Comparison of ENCODE assay signal across 8 cellular contexts in the genomic region with DNA sequence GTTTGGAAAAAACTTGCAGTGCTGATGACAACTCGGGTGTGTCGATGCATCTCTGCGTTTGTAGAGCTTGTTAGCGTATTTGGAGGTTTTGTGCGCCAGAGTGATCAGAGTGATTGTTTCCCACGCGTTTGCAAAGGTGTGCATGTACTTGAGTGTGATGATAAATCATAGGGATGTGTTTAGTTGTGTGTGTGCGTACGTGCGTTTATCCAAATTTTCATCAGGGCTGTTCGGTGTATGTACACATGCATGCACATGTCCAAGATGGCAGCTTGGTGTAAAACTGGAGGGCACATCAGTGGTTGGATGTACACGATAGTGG. TPM values are rescaled to one million over a fixed set of nuclear protein-coding genes. Genes with fewer than 3 reads are reported as not detected.
A peak's percentile ranks its signal among the peaks of the same experiment; 100 is the strongest.
DNase-seq lines count a peak whose midpoint lies in the region; ATAC-seq lines count a peak whose summit lies in the region.

No MANE protein-coding gene starts in this region.

- H3K27ac ChIP-seq in iPS DF 6.9 (ENCODE audit: low read length) (no peak overlapping the region), Karpas-422 (ENCODE audit: low read length) (no peak overlapping the region)

- no CpG with 5 or more reads among the region's 12 CpGs for WGBS in iPS DF 6.9 (ENCODE audit: insufficient coverage, insufficient read length)

- DNase-seq in T-helper 17 cell, result no peak
- no peak for DNase-seq in iPS DF 6.9 (ENCODE audit: low read depth, low spot score)
- DNase-seq in skeletal muscle cell (ENCODE audit: low read depth), result no peak
- no peak for DNase-seq in Karpas-422
- no peak for DNase-seq in DMS 273 (lab: John Stamatoyannopoulos, UW; ENCODE audit: unreplicated experiment)

- no peak overlapping the region for H3K27ac Mint-ChIP-seq in T-helper 17 cell

- H3K9ac ChIP-seq in Karpas-422 (ENCODE audit: low read length), result no peak overlapping the region

- H3K4me1 ChIP-seq in iPS DF 6.9 (ENCODE audit: control insufficient read depth, insufficient read depth, low read length) (peaks cover 3% of the 10 kb centered on the region; the same call in 1 of the 2 replicates), Karpas-422 (ENCODE audit: low read length) (no peaks in the 10 kb centered on the region)

- peaks cover 85% of the 10 kb centered on the region for H3K27me3 Mint-ChIP-seq in T-helper 17 cell

- H3K9me3 ChIP-seq in T-helper 17 cell (ENCODE audit: control insufficient read depth, low read length, poor library complexity, severe bottlenecking), result no peaks in the 10 kb centered on the region
- no peaks in the 10 kb centered on the region for H3K9me3 ChIP-seq in iPS DF 6.9 (ENCODE audit: control insufficient read depth, insufficient read depth, low read length)
- no peaks in the 10 kb centered on the region for H3K9me3 ChIP-seq in Karpas-422 (ENCODE audit: low read length)

- H3K27me3 ChIP-seq in iPS DF 6.9 (ENCODE audit: control insufficient read depth, insufficient read depth, low read length), result peaks cover 4% of the 10 kb centered on the region; the same call in 1 of the 2 replicates
- H3K27me3 ChIP-seq in Karpas-422 (ENCODE audit: low read length), result no peaks in the 10 kb centered on the region

- no peaks in the 10 kb centered on the region for H4K20me1 ChIP-seq in Karpas-422 (ENCODE audit: insufficient read depth, low read depth, low read length)

- no peaks in the 10 kb centered on the region for H3K79me2 ChIP-seq in Karpas-422 (ENCODE audit: low read length)

- no peak for ATAC-seq in T-helper 17 cell
- no peak for ATAC-seq in GM21786 (IDR thresholded peaks at IDR 0.05; ENCODE audit: unreplicated experiment)
- ATAC-seq in HG03135 (IDR thresholded peaks at IDR 0.05; ENCODE audit: unreplicated experiment), result no peak

- H3K9me2 ChIP-seq in Karpas-422 (replicated peaks; ENCODE audit: insufficient read depth, low read length), result no peaks in the 10 kb centered on the region

- no peak overlapping the region for H3K4me2 ChIP-seq in Karpas-422 (ENCODE audit: low read depth, low read length, poor library complexity, severe bottlenecking)

- H3K4me3 ChIP-seq in GM08714 (ENCODE audit: low read length) (peak overlapping the region; percentile 67; the same call in 1 of the 2 replicates), iPS DF 6.9 (ENCODE audit: low read length) (peak overlapping the region; percentile 68; the same call in 1 of the 2 replicates), skeletal muscle cell (ENCODE audit: low read depth, low read length) (peak overlapping the region; percentile 56), Karpas-422 (ENCODE audit: low read length) (no peak overlapping the region)

- H2AFZ ChIP-seq in Karpas-422 (ENCODE audit: low read length), result no peak overlapping the region

- H3K36me3 Mint-ChIP-seq in T-helper 17 cell (ENCODE audit: low read depth), result peaks cover 12% of the 10 kb centered on the region

- no peaks in the 10 kb centered on the region for H3K36me3 ChIP-seq in iPS DF 6.9 (ENCODE audit: control insufficient read depth, insufficient read depth, low read length)
- H3K36me3 ChIP-seq in Karpas-422 (ENCODE audit: insufficient read depth, low read length), result no peaks in the 10 kb centered on the region

- peaks cover 21% of the 10 kb centered on the region for H3K4me1 Mint-ChIP-seq in T-helper 17 cell

- peak overlapping the region; percentile 73 for H3K4me3 Mint-ChIP-seq in T-helper 17 cell

RNA-seq across cellular contexts. Expression of gene C1QTNF2, which starts 0.2 kb away (rescaled TPM):
- not detected for total RNA-seq in T-helper 17 cell
- total RNA-seq in Karpas-422 (2014; rRNA removed; shearing (Covaris generic); ENCODE audit: low replicate concordance), result not detected in 2 replicates

RNA-seq across cellular contexts. Expression of gene FAM200C, which starts 29.2 kb away (rescaled TPM):
- not detected for total RNA-seq in T-helper 17 cell
- 0.76 and 2.0 TPM in 2 replicates for total RNA-seq in Karpas-422 (2014; rRNA removed; shearing (Covaris generic); ENCODE audit: low replicate concordance)

RNA-seq across cellular contexts. Expression of gene SLU7, which starts 48.2 kb away (rescaled TPM):
- total RNA-seq in T-helper 17 cell, result 10 to 100 TPM; 79.2 to 93.4 TPM
- 44.2 and 65.3 TPM in 2 replicates for total RNA-seq in Karpas-422 (2014; rRNA removed; shearing (Covaris generic); ENCODE audit: low replicate concordance)

RNA-seq across cellular contexts. Expression of gene PTTG1, which starts 51.0 kb away (rescaled TPM):
- 10 to 100 TPM; 13.9 to 16.0 TPM for total RNA-seq in T-helper 17 cell
- 137 and 234 TPM in 2 replicates for total RNA-seq in Karpas-422 (2014; rRNA removed; shearing (Covaris generic); ENCODE audit: low replicate concordance)

RNA-seq across cellular contexts. Expression of gene CCNJL, which starts 58.3 kb away (rescaled TPM):
- total RNA-seq in T-helper 17 cell, result 1 to 10 TPM in 1 of 2 donors, not detected in 1; 1.5 TPM
- not detected in 2 replicates for total RNA-seq in Karpas-422 (2014; rRNA removed; shearing (Covaris generic); ENCODE audit: low replicate concordance)
